Comparison of ENCODE assay signal across 8 cellular contexts in genomic region chr4:57109847-57110634, GRCh38. TPM values are rescaled to one million over a fixed set of nuclear protein-coding genes. Genes with fewer than 3 reads are reported as not detected.
DNase-seq lines count a peak whose midpoint lies in the region; ATAC-seq and TF ChIP-seq lines count a peak whose summit lies in the region.

Gene IGFBP7, minus strand, starts transcription at chr4:57110385. Its CDS starts 34 bp downstream, at chr4:57110351.

- no peak for TF ChIP-seq RAD21 in IMR-90 (IDR thresholded peaks at IDR 0.05; ENCODE audit: low read length)

- no peaks in the 10 kb centered on the region for H3K9me3 Mint-ChIP-seq in activated naive CD8-positive, alpha-beta T cell treated with anti-CD3 and anti-CD28 coated beads, Interleukin-2, amount 50 U/mL, for 24 hours

- no peaks in the 10 kb centered on the region; the same call in 1 of the 2 replicates for H3K36me3 ChIP-seq in IMR-90 (ENCODE audit: control insufficient read depth, insufficient read depth, low read length)
- H3K36me3 ChIP-seq in neutrophil = no peaks in the 10 kb centered on the region

- intact Hi-C loops in IMR-90 (cut with micrococcal nuclease) (loop anchor here (1.0 to 5.0 kb wide), 4 partner anchors 29 to 88 kb away; no protein-coding TSS in a partner anchor), Right ventricle myocardium inferior (cut with DNase I) (loop anchor here (2.0 kb wide), 1 partner anchor 67 kb away; no protein-coding TSS in a partner anchor)

- H2BK5ac ChIP-seq in IMR-90 (ENCODE audit: low read depth, low read length, poor library complexity, severe bottlenecking) = peak within 1 kb of the TSS; percentile 88

- peak within 1 kb of the TSS; percentile 87 for H3K9ac ChIP-seq in IMR-90 (ENCODE audit: low read depth, low read length)

- H3K9me1 ChIP-seq in IMR-90 (ENCODE audit: insufficient read depth, low read length) = peaks cover 15% of the 10 kb centered on the region

- CTCF ChIA-PET in IMR-90 (lab: Yijun Ruan, JAX) = interaction anchor here (1.1 to 1.3 kb wide), 3 partner anchors 52 to 86 kb away, joined by 3 read pairs; no protein-coding TSS in a partner anchor

- peak within 1 kb of the TSS; percentile 62 for H4K5ac ChIP-seq in IMR-90 (ENCODE audit: low read depth, low read length)

- peak within 1 kb of the TSS; percentile 96 for H2BK120ac ChIP-seq in IMR-90 (ENCODE audit: low read depth, low read length)

- peaks cover 7 to 32% of the 10 kb centered on the region in 2 experiments; a peak in 3 of 4 replicates for H3K79me1 ChIP-seq in IMR-90 (ENCODE audit: low read depth in 1 of 2, low read length in 2 of 2)

- H2BK20ac ChIP-seq in IMR-90 (ENCODE audit: low read depth, low read length) = peak within 1 kb of the TSS; percentile 93

- peak within 1 kb of the TSS; percentile 77 for H3K4me3 Mint-ChIP-seq in activated naive CD8-positive, alpha-beta T cell treated with anti-CD3 and anti-CD28 coated beads, Interleukin-2, amount 50 U/mL, for 24 hours

- TF ChIP-seq POLR2A in IMR-90 (IDR thresholded peaks at IDR 0.05; ENCODE audit: low read depth, low read length) = peak; percentile 88

- H2AFZ ChIP-seq in IMR-90 (replicated peaks; ENCODE audit: low read length, poor library complexity) = peak within 1 kb of the TSS; percentile 86

- H3K56ac ChIP-seq in IMR-90 (ENCODE audit: extremely low read depth, insufficient read depth, low read length) = peak within 1 kb of the TSS; percentile 95

- TF ChIP-seq CTCF in AG09309 (IDR thresholded peaks at IDR 0.05; ENCODE audit: control insufficient read depth, insufficient read depth, low read depth, low read length, missing control alignments) = no peak
- TF ChIP-seq CTCF in IMR-90 (conservative IDR thresholded peaks at IDR 0.05; ENCODE audit: low read depth, low read length) = no peak
- no peak for TF ChIP-seq CTCF in neutrophil (IDR thresholded peaks at IDR 0.05)

- peak within 1 kb of the TSS; percentile 93 for H4K91ac ChIP-seq in IMR-90 (ENCODE audit: insufficient read depth, low read depth, low read length)

- peak within 1 kb of the TSS; percentile 99 for H3K23ac ChIP-seq in IMR-90 (ENCODE audit: low read depth, low read length)

- H3K27ac Mint-ChIP-seq in activated naive CD8-positive, alpha-beta T cell treated with anti-CD3 and anti-CD28 coated beads, Interleukin-2, amount 50 U/mL, for 24 hours = peak within 1 kb of the TSS; percentile 62

- H3K36me3 Mint-ChIP-seq in activated naive CD8-positive, alpha-beta T cell treated with anti-CD3 and anti-CD28 coated beads, Interleukin-2, amount 50 U/mL, for 24 hours (ENCODE audit: low read depth) = no peaks in the 10 kb centered on the region

- peak within 1 kb of the TSS; percentile 98 for H3K4ac ChIP-seq in IMR-90 (ENCODE audit: low read depth, low read length)

- in situ Hi-C loops in IMR-90 (cut with MboI; ENCODE audit: low sequenced_read_pairs) = no loop called here

- H3K4me1 Mint-ChIP-seq in activated naive CD8-positive, alpha-beta T cell treated with anti-CD3 and anti-CD28 coated beads, Interleukin-2, amount 50 U/mL, for 24 hours = peaks cover 12% of the 10 kb centered on the region

- no peaks in the 10 kb centered on the region for H3K27me3 ChIP-seq in IMR-90 (ENCODE audit: control insufficient read depth, insufficient read depth, low read length)
- peaks cover 6% of the 10 kb centered on the region for H3K27me3 ChIP-seq in neutrophil

- dilution Hi-C loops in IMR-90 (cut with HindIII; ENCODE audit: low sequenced_read_pairs, unreplicated experiment) = no loop called here

- no peak for DNase-seq in AG09309 (ENCODE audit: low read depth)
- DNase-seq in IMR-90 = no peak
- DNase-seq in activated naive CD8-positive, alpha-beta T cell treated with anti-CD3 and anti-CD28 coated beads, Interleukin-2, amount 50 U/mL, for 24 hours = peak; percentile 7
- DNase-seq in Right ventricle myocardium inferior (ENCODE audit: missing footprints) = peak; percentile 84
- DNase-seq in activated effector memory CD4-positive, alpha-beta T cell treated with anti-CD3 and anti-CD28 coated beads, Interleukin-2, amount 50 U/mL, for 16 hours = no peak
- no peak for DNase-seq in NCI-H2196 treated with DMSO at 0.1 percent for 48 hours (lab: John Stamatoyannopoulos, UW; ENCODE audit: unreplicated experiment)

- peak within 1 kb of the TSS; percentile 86 for H3K4me2 ChIP-seq in IMR-90 (ENCODE audit: low read depth, low read length)

- H3K27me3 Mint-ChIP-seq in activated naive CD8-positive, alpha-beta T cell treated with anti-CD3 and anti-CD28 coated beads, Interleukin-2, amount 50 U/mL, for 24 hours = peaks cover 62% of the 10 kb centered on the region

- H3K18ac ChIP-seq in IMR-90 (ENCODE audit: low read depth, low read length) = peak within 1 kb of the TSS; percentile 68

- H4K20me1 ChIP-seq in IMR-90 (ENCODE audit: insufficient read depth, low read length) = peaks cover 5% of the 10 kb centered on the region; the same call in 1 of the 2 replicates

- ATAC-seq in GM18873 (IDR thresholded peaks at IDR 0.05; ENCODE audit: low FRiP score, unreplicated experiment) (peak; percentile 18), IMR-90 (ENCODE audit: low read depth) (peak; percentile 70), Right ventricle myocardium inferior (peak; percentile 94)
- peak; percentile 55 for ATAC-seq in activated naive CD8-positive, alpha-beta T cell treated with anti-CD3 and anti-CD28 coated beads, Interleukin-2, amount 50 U/mL, for 24 hours

- peak within 1 kb of the TSS; percentile 97 for H3K14ac ChIP-seq in IMR-90 (replicated peaks; ENCODE audit: low read depth, low read length)

- H2AK5ac ChIP-seq in IMR-90 (ENCODE audit: low read depth, low read length) = peak within 1 kb of the TSS; percentile 73

- H4K8ac ChIP-seq in IMR-90 (ENCODE audit: low read depth in 2 of 2, low read length in 2 of 2) = peak within 1 kb of the TSS; percentile 90 to 93

- POLR2A ChIA-PET in IMR-90 (lab: Charles Lee; ENCODE audit: unreplicated experiment) = interaction anchor here (1.0 to 1.5 kb wide), 3 partner anchors 9 to 29 kb away, joined by 3 read pairs; no protein-coding TSS in a partner anchor

- peak within 1 kb of the TSS; percentile 97; the same call in 2 of the 3 replicates for H2BK15ac ChIP-seq in IMR-90 (ENCODE audit: low read depth, low read length)

- H3K27ac ChIP-seq in IMR-90 (ENCODE audit: insufficient read depth, low read length) (peak within 1 kb of the TSS; percentile 95), neutrophil (peak within 1 kb of the TSS; percentile 84)

- BruUV-seq in IMR-90 (replicated peaks; lab: Mats Ljungman, UMichigan) = TSS peak; percentile 57

- peak within 1 kb of the TSS; percentile 70 for H3K4me3 ChIP-seq in AG09309 (ENCODE audit: control insufficient read depth, low read depth, low read length)
- peak within 1 kb of the TSS; percentile 94 for H3K4me3 ChIP-seq in IMR-90 (ENCODE audit: insufficient read depth, low read depth, low read length)
- H3K4me3 ChIP-seq in neutrophil (ENCODE audit: low read depth in 1 of 2, low read length in 1 of 2) = peak within 1 kb of the TSS; percentile 71 to 72

- peak within 1 kb of the TSS; percentile 91 for H2AK9ac ChIP-seq in IMR-90 (replicated peaks; ENCODE audit: low read depth, low read length, poor library complexity)

- H3K9me3 ChIP-seq in IMR-90 (ENCODE audit: control insufficient read depth, insufficient read depth, low read length) = no peaks in the 10 kb centered on the region
- H3K9me3 ChIP-seq in neutrophil = no peaks in the 10 kb centered on the region

- 4% methylated on average over 49 of the region's 101 CpGs; no CpG with 5 or more reads in 1 of the 2 experiments for WGBS in IMR-90 (ENCODE audit: extremely low coverage in 2 of 2, insufficient read length in 1 of 2), 2 experiments

- peaks cover 13% of the 10 kb centered on the region for H3K4me1 ChIP-seq in IMR-90 (ENCODE audit: control insufficient read depth, insufficient read depth, low read length)
- H3K4me1 ChIP-seq in neutrophil (ENCODE audit: control insufficient read depth in 1 of 2, insufficient read depth in 1 of 2, low read depth in 1 of 2, low read length in 1 of 2) = peaks cover 30 to 35% of the 10 kb centered on the region in 2 experiments

TF ChIP-seq in IMR-90, 13 proteins besides CTCF, POLR2A, EP300 and RAD21:
- TF ChIP-seq ELK1 (IDR thresholded peaks at IDR 0.05; ENCODE audit: borderline replicate concordance, low read depth, low read length) = no peak
- TF ChIP-seq MAZ (IDR thresholded peaks at IDR 0.05; ENCODE audit: borderline replicate concordance, low read depth, low read length) = peak; percentile 59
- peak; percentile 61 for TF ChIP-seq BHLHE40 (IDR thresholded peaks at IDR 0.05; ENCODE audit: low read depth, low read length)

RNA-seq across cellular contexts. Expression of gene IGFBP7, which starts in this region (rescaled TPM):
- 33.2 and 34.2 TPM in 2 replicates for total RNA-seq in IMR-90 (2012; rRNA removed)
- 267 and 338 TPM in 2 replicates for polyA plus RNA-seq in IMR-90 (2012; rRNA removed)
- 354 and 595 TPM in 2 replicates for polyA plus RNA-seq in IMR-90 (2012; cell fraction: cytosol; rRNA removed)
- 197 and 320 TPM in 2 replicates for polyA plus RNA-seq in IMR-90 (2012; cell fraction: nucleus; rRNA removed; ENCODE audit: low replicate concordance)
- 862 TPM for total RNA-seq in Right ventricle myocardium inferior

Comparison
In these comparisons a context has a peak if more than half of its experiments do, and no peak if none do; other contexts are left out.
1. RNA of gene IGFBP7 (total RNA-seq): 862 TPM in Right ventricle myocardium inferior (single experiment); 33.2 to 34.2 TPM in IMR-90; every median in the first group is over 10 times any median in the second.
2. DNase-seq: peak in activated naive CD8-positive, alpha-beta T cell treated with anti-CD3 and anti-CD28 coated beads, Interleukin-2, amount 50 U/mL, for 24 hours (single experiment) and Right ventricle myocardium inferior (single experiment); none in AG09309 (single experiment), IMR-90 (single experiment), activated effector memory CD4-positive, alpha-beta T cell treated with anti-CD3 and anti-CD28 coated beads, Interleukin-2, amount 50 U/mL, for 16 hours (single experiment) and NCI-H2196 treated with DMSO at 0.1 percent for 48 hours (single experiment).
3. ATAC-seq: peak in every context shown above with its lines; median percentile 94 in Right ventricle myocardium inferior; 70 in IMR-90; 55 in activated naive CD8-positive, alpha-beta T cell treated with anti-CD3 and anti-CD28 coated beads, Interleukin-2, amount 50 U/mL, for 24 hours; 18 in GM18873.
4. Peak in every context shown above with its lines, with median percentiles within 50 percentile points of each other: H3K4me3 ChIP-seq.